11 cellular contexts compared by ENCODE assay signal in the genomic region with DNA sequence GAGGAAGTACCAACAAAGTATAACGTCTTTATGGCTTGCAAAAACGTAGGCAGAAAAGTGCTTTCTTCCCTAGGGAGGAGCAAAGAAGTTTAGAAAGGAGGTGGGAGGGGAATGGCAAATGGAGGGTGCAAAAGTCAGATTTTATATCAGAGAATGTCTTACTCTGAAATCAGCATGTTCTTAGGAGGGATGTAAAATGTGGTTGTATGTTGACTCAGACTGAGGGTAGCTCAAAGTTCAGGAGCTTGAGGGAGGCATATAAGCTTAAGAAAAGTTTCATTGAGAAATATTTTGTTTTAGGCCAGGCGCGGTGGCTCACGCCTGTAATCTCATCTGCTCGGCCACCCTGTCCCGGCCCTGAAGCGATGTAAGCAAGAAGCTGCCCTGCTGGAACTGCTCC. TPM values are rescaled to one million over a fixed set of nuclear protein-coding genes. Genes with fewer than 3 reads are reported as not detected.
DNase-seq lines count a peak whose midpoint lies in the region; ATAC-seq and TF ChIP-seq lines count a peak whose summit lies in the region.
"Had no signal": no experiment of that assay in that cellular context is flagged by ENCODE, and none has a peak within 500 bp of the region (broad histone marks: within the 10 kb centered on the region; RNA-seq: fewer than 3 reads in every experiment).

No MANE protein-coding gene starts in this region.

- peaks cover 0 to 6% (median 0%) of the 10 kb centered on the region in 8 donors for H3K9me3 Mint-ChIP-seq in CD4-positive, alpha-beta memory T cell
- H3K9me3 Mint-ChIP-seq in dendritic cell treated with granulocyte-macrophage colony-stimulating factor and Interleukin-4, amounts not matched to agents 40 ng/mL and 50 ng/mL, for 4 days = peaks cover 75% of the 10 kb centered on the region
- H3K9me3 Mint-ChIP-seq in naive B cell = peaks cover 0 to 8% (median 0%) of the 10 kb centered on the region in 7 donors

- in situ Hi-C loops in IMR-90 (cut with MboI; ENCODE audit: low sequenced_read_pairs) = no loop called here

- H2AFZ ChIP-seq in IMR-90 (replicated peaks; ENCODE audit: low read length, poor library complexity) = no peak overlapping the region

- TF ChIP-seq CTCF in IMR-90 (conservative IDR thresholded peaks at IDR 0.05; ENCODE audit: low read depth, low read length) = no peak

- H3K4ac ChIP-seq in IMR-90 (ENCODE audit: low read depth, low read length) = no peak overlapping the region

- H3K27ac ChIP-seq in CD4-positive, alpha-beta memory T cell (ENCODE audit: low read depth, low read length) = no peak overlapping the region
- no peak overlapping the region for H3K27ac ChIP-seq in IMR-90 (ENCODE audit: insufficient read depth, low read length)
- no peak overlapping the region for H3K27ac ChIP-seq in effector memory CD4-positive, alpha-beta T cell (ENCODE audit: insufficient read depth, low read length, poor library complexity, severe bottlenecking)

- TF ChIP-seq RAD21 in IMR-90 (IDR thresholded peaks at IDR 0.05; ENCODE audit: low read length) = no peak

- BruUV-seq in IMR-90 (replicated peaks; lab: Mats Ljungman, UMichigan) = no TSS peak

- no peak overlapping the region for H4K5ac ChIP-seq in IMR-90 (ENCODE audit: low read depth, low read length)

- TF ChIP-seq POLR2A in IMR-90 (IDR thresholded peaks at IDR 0.05; ENCODE audit: low read depth, low read length) = no peak

- no peaks in the 10 kb centered on the region for H3K9me3 ChIP-seq in CD4-positive, alpha-beta memory T cell (ENCODE audit: control insufficient read depth in 1 of 2, low read length in 2 of 2)
- no peaks in the 10 kb centered on the region; the same call in 1 of the 2 replicates for H3K9me3 ChIP-seq in IMR-90 (ENCODE audit: control insufficient read depth, insufficient read depth, low read length)
- H3K9me3 ChIP-seq in effector memory CD4-positive, alpha-beta T cell (ENCODE audit: control insufficient read depth, low read length) = no peaks in the 10 kb centered on the region

- H3K4me3 Mint-ChIP-seq in CD4-positive, alpha-beta memory T cell = peak overlapping the region in 7 of 8 donors; percentile 4 to 67 (median 44)
- H3K4me3 Mint-ChIP-seq in dendritic cell treated with granulocyte-macrophage colony-stimulating factor and Interleukin-4, amounts not matched to agents 40 ng/mL and 50 ng/mL, for 4 days = peak overlapping the region; percentile 20
- peak overlapping the region in 7 of 8 donors; percentile 42 to 97 (median 77) for H3K4me3 Mint-ChIP-seq in naive B cell

- no peak overlapping the region for H2BK5ac ChIP-seq in IMR-90 (ENCODE audit: low read depth, low read length, poor library complexity, severe bottlenecking)

- H2AK5ac ChIP-seq in IMR-90 (ENCODE audit: low read depth, low read length) = no peak overlapping the region

- no peak overlapping the region for H2BK15ac ChIP-seq in IMR-90 (ENCODE audit: low read depth, low read length)

- H3K4me1 ChIP-seq in CD4-positive, alpha-beta memory T cell (ENCODE audit: insufficient read depth, low read length) = peaks cover 11% of the 10 kb centered on the region
- no peaks in the 10 kb centered on the region for H3K4me1 ChIP-seq in IMR-90 (ENCODE audit: control insufficient read depth, insufficient read depth, low read length)
- H3K4me1 ChIP-seq in effector memory CD4-positive, alpha-beta T cell (ENCODE audit: control insufficient read depth, insufficient read depth, low read length, poor library complexity, severe bottlenecking) = peaks cover 8% of the 10 kb centered on the region

- no peak overlapping the region for H3K4me3 ChIP-seq in CD4-positive, alpha-beta memory T cell (ENCODE audit: low read length in 2 of 2)
- H3K4me3 ChIP-seq in IMR-90 (ENCODE audit: insufficient read depth, low read depth, low read length) = no peak overlapping the region
- no peak overlapping the region for H3K4me3 ChIP-seq in effector memory CD4-positive, alpha-beta T cell (ENCODE audit: insufficient read depth, low read depth, low read length, poor library complexity, severe bottlenecking)

- POLR2A ChIA-PET in CD4-positive, alpha-beta memory T cell (lab: Charles Lee; ENCODE audit: partially characterized antibody) = interaction anchor here (2.6 kb wide), 1 partner anchor 88 kb away, joined by 18 read pairs; a partner anchor contains a TSS
- POLR2A ChIA-PET in IMR-90 (lab: Charles Lee; ENCODE audit: unreplicated experiment) = no interaction called here

- no peak overlapping the region for H3K56ac ChIP-seq in IMR-90 (ENCODE audit: extremely low read depth, insufficient read depth, low read length)

- no peak overlapping the region for H2BK20ac ChIP-seq in IMR-90 (ENCODE audit: low read depth, low read length)

- no peak overlapping the region for H3K9ac ChIP-seq in IMR-90 (ENCODE audit: low read depth, low read length)

- H3K4me2 ChIP-seq in IMR-90 (ENCODE audit: low read depth, low read length) = peak overlapping the region; percentile 60

- H4K91ac ChIP-seq in IMR-90 (ENCODE audit: insufficient read depth, low read depth, low read length) = no peak overlapping the region

- H2AK9ac ChIP-seq in IMR-90 (replicated peaks; ENCODE audit: low read depth, low read length, poor library complexity) = no peak overlapping the region

- H3K36me3 Mint-ChIP-seq in CD4-positive, alpha-beta memory T cell = peaks cover 0 to 11% of the 10 kb centered on the region in 2 donors
- peaks cover 49% of the 10 kb centered on the region for H3K36me3 Mint-ChIP-seq in dendritic cell treated with granulocyte-macrophage colony-stimulating factor and Interleukin-4, amounts not matched to agents 40 ng/mL and 50 ng/mL, for 4 days (ENCODE audit: low read depth)
- H3K36me3 Mint-ChIP-seq in naive B cell = peaks cover 0 to 9% of the 10 kb centered on the region in 2 donors

- peak overlapping the region in 1 of 7 donors; percentile 15 for H3K27ac Mint-ChIP-seq in CD4-positive, alpha-beta memory T cell
- no peak overlapping the region for H3K27ac Mint-ChIP-seq in dendritic cell treated with granulocyte-macrophage colony-stimulating factor and Interleukin-4, amounts not matched to agents 40 ng/mL and 50 ng/mL, for 4 days
- peak overlapping the region in 2 of 6 donors; percentile 49 to 75 for H3K27ac Mint-ChIP-seq in naive B cell

- H2BK120ac ChIP-seq in IMR-90 (ENCODE audit: low read depth, low read length) = no peak overlapping the region

- no peaks in the 10 kb centered on the region for H3K36me3 ChIP-seq in CD4-positive, alpha-beta memory T cell (ENCODE audit: insufficient read depth, low read length)
- no peaks in the 10 kb centered on the region for H3K36me3 ChIP-seq in IMR-90 (ENCODE audit: control insufficient read depth, insufficient read depth, low read length)
- no peaks in the 10 kb centered on the region for H3K36me3 ChIP-seq in effector memory CD4-positive, alpha-beta T cell (ENCODE audit: control insufficient read depth, insufficient read depth, low read length)

- no peak overlapping the region for H3K18ac ChIP-seq in IMR-90 (ENCODE audit: low read depth, low read length)

- DNase-seq in CD4-positive, alpha-beta memory T cell = no peak
- no peak for DNase-seq in IMR-90
- DNase-seq in naive B cell = no peak
- DNase-seq in hypothalamus (lab: John Stamatoyannopoulos, UW) = no peak
- no peak for DNase-seq in effector memory CD4-positive, alpha-beta T cell
- no peak for DNase-seq in SW 1271 (lab: John Stamatoyannopoulos, UW)
- DNase-seq: amniotic stem cell; DND-41; stimulated activated naive CD4-positive, alpha-beta T cell treated with Interleukin-2 at 50 U/mL for 16 hours had no signal

- H3K4me1 Mint-ChIP-seq in CD4-positive, alpha-beta memory T cell = peaks cover 9 to 31% (median 14%) of the 10 kb centered on the region in 4 donors
- peaks cover 17% of the 10 kb centered on the region for H3K4me1 Mint-ChIP-seq in dendritic cell treated with granulocyte-macrophage colony-stimulating factor and Interleukin-4, amounts not matched to agents 40 ng/mL and 50 ng/mL, for 4 days (ENCODE audit: low read depth)
- H3K4me1 Mint-ChIP-seq in naive B cell = peaks cover 16 to 32% (median 23%) of the 10 kb centered on the region in 3 donors

- WGBS in IMR-90 (ENCODE audit: extremely low coverage in 2 of 2, insufficient read length in 1 of 2), 2 experiments = no CpG with 5 or more reads among the region's 8 CpGs

- H4K20me1 ChIP-seq in IMR-90 (ENCODE audit: insufficient read depth, low read length) = no peaks in the 10 kb centered on the region

- intact Hi-C loops in CD4-positive, alpha-beta memory T cell (cut with micrococcal nuclease) = loop anchor here (2.0 kb wide), 1 partner anchor 159 kb away; no protein-coding TSS in a partner anchor
- intact Hi-C loops in IMR-90 (cut with micrococcal nuclease) = no loop called here
- intact Hi-C loops in dendritic cell treated with granulocyte-macrophage colony-stimulating factor and Interleukin-4, amounts not matched to agents 40 ng/mL and 50 ng/mL, for 4 days (cut with micrococcal nuclease) = no loop called here

- no peaks in the 10 kb centered on the region for H3K27me3 ChIP-seq in CD4-positive, alpha-beta memory T cell (ENCODE audit: insufficient read depth, low read length)
- no peaks in the 10 kb centered on the region for H3K27me3 ChIP-seq in IMR-90 (ENCODE audit: control insufficient read depth, insufficient read depth, low read length)
- no peaks in the 10 kb centered on the region for H3K27me3 ChIP-seq in effector memory CD4-positive, alpha-beta T cell (replicated peaks; ENCODE audit: control insufficient read depth, insufficient read depth, low read length, poor library complexity, severe bottlenecking)

- no peaks in the 10 kb centered on the region for H3K9me1 ChIP-seq in IMR-90 (ENCODE audit: insufficient read depth, low read length)

- H3K23ac ChIP-seq in IMR-90 (ENCODE audit: low read depth, low read length) = no peak overlapping the region

- ATAC-seq in IMR-90 (ENCODE audit: low read depth) (no peak), naive B cell (ENCODE audit: low read depth in 2 of 2) (no peak), GM21360 (IDR thresholded peaks at IDR 0.05; ENCODE audit: unreplicated experiment) (no peak)

- H3K79me1 ChIP-seq in IMR-90 (ENCODE audit: low read depth in 1 of 2, low read length in 2 of 2) = peaks cover 0 to 5% of the 10 kb centered on the region in 2 experiments; a peak in 2 of 4 replicates

- no peak overlapping the region for H4K8ac ChIP-seq in IMR-90 (ENCODE audit: low read depth in 2 of 2, low read length in 2 of 2)

- no peaks in the 10 kb centered on the region for H3K27me3 Mint-ChIP-seq in CD4-positive, alpha-beta memory T cell
- H3K27me3 Mint-ChIP-seq in dendritic cell treated with granulocyte-macrophage colony-stimulating factor and Interleukin-4, amounts not matched to agents 40 ng/mL and 50 ng/mL, for 4 days = no peaks in the 10 kb centered on the region
- no peaks in the 10 kb centered on the region for H3K27me3 Mint-ChIP-seq in naive B cell

- dilution Hi-C loops in IMR-90 (cut with HindIII; ENCODE audit: low sequenced_read_pairs, unreplicated experiment) = no loop called here

- no peak overlapping the region for H3K14ac ChIP-seq in IMR-90 (replicated peaks; ENCODE audit: low read depth, low read length)

- CTCF ChIA-PET in CD4-positive, alpha-beta memory T cell (lab: Charles Lee; ENCODE audit: partially characterized antibody) = interaction anchor here (0.7 to 0.8 kb wide), 2 partner anchors 88 to 436 kb away, joined by 3 read pairs; a partner anchor contains a TSS
- CTCF ChIA-PET in IMR-90 (lab: Yijun Ruan, JAX) = interaction anchor here (1.0 kb wide), 1 partner anchor 1759 kb away, joined by 3 read pairs; no protein-coding TSS in a partner anchor

RNA-seq across cellular contexts. Expression of a gene that starts 1.7 kb away (rescaled TPM):
- total RNA-seq in CD4-positive, alpha-beta memory T cell = 1 to 10 TPM; 5.4 to 6.2 TPM
- polyA plus RNA-seq in CD4-positive, alpha-beta memory T cell = 1 to 10 TPM in 1 of 2 donors, under 1 TPM in 1; 0.60 to 1.1 TPM
- 0.28 and 0.36 TPM in 2 replicates for total RNA-seq in IMR-90 (2012; rRNA removed)
- polyA plus RNA-seq in IMR-90 (2012; rRNA removed) = 0.38 and 0.49 TPM in 2 replicates
- 0.21 and 0.86 TPM in 2 replicates for polyA plus RNA-seq in IMR-90 (2012; cell fraction: cytosol; rRNA removed)
- polyA plus RNA-seq in IMR-90 (2012; cell fraction: nucleus; rRNA removed; ENCODE audit: low replicate concordance) = 0.61 and 0.97 TPM in 2 replicates
- polyA plus RNA-seq in naive B cell (ENCODE audit: low read depth in 6 of 6) = 1 to 10 TPM; 2.5 to 4.8 (median 4.1) TPM

RNA-seq across cellular contexts. Expression of a gene that starts 40.2 kb away (rescaled TPM):
- 1 to 10 TPM; 7.3 TPM for total RNA-seq in CD4-positive, alpha-beta memory T cell
- 1 to 10 TPM; 3.7 to 5.2 TPM for polyA plus RNA-seq in CD4-positive, alpha-beta memory T cell
- 2.2 and 4.8 TPM in 2 replicates for total RNA-seq in IMR-90 (2012; rRNA removed)
- polyA plus RNA-seq in IMR-90 (2012; rRNA removed) (1.3 and 1.7 TPM in 2 replicates), naive B cell (ENCODE audit: low read depth in 6 of 6) (1 to 10 TPM; 2.5 to 6.0 (median 3.1) TPM)
- polyA plus RNA-seq in IMR-90 (2012; cell fraction: cytosol; rRNA removed) = 0.46 and 0.69 TPM in 2 replicates
- 0.66 and 5.3 TPM in 2 replicates for polyA plus RNA-seq in IMR-90 (2012; cell fraction: nucleus; rRNA removed; ENCODE audit: low replicate concordance)

Comparison
In these comparisons a context has a peak if more than half of its experiments do, and no peak if none do; other contexts are left out.
1. H3K4me3 Mint-ChIP-seq: peak in every context shown above with its lines; median percentile 77 in naive B cell; 44 in CD4-positive, alpha-beta memory T cell; 20 in dendritic cell treated with granulocyte-macrophage colony-stimulating factor and Interleukin-4, amounts not matched to agents 40 ng/mL and 50 ng/mL, for 4 days.